Comparison of ENCODE assay signal across 13 cellular contexts in genomic region chr6:34341481-34341971, GRCh38. TPM values are rescaled to one million over a fixed set of nuclear protein-coding genes. Genes with fewer than 3 reads are reported as not detected.
A peak's percentile ranks its signal among the peaks of the same experiment; 100 is the strongest.
DNase-seq lines count a peak whose midpoint lies in the region; ATAC-seq and TF ChIP-seq lines count a peak whose summit lies in the region.
"Had no signal": no experiment of that assay in that cellular context is flagged by ENCODE, and none has a peak within 500 bp of the region (broad histone marks: within the 10 kb centered on the region; RNA-seq: fewer than 3 reads in every experiment).

No MANE protein-coding gene starts in this region.

- intact Hi-C loops in Right ventricle myocardium superior (cut with DNase I), result no loop called here

- DNase-seq in G401 (ENCODE audit: low spot score) (peak; percentile 56), Right ventricle myocardium superior (no peak), retinal pigment epithelial cell (ENCODE audit: low read depth) (peak; percentile 72), GDM1 (lab: John Stamatoyannopoulos, UW) (no peak)
- DNase-seq in stimulated activated CD4-positive, alpha-beta T cell treated with anti-CD3 and anti-CD28 coated beads, Interleukin-4, amount 100 ng/mL, for 1 hour, result no peak
- DNase-seq in stimulated activated CD4-positive, alpha-beta T cell treated with anti-CD3 and anti-CD28 coated beads, Interleukin-2, amount 100 ng/mL, for 24 hours, result no peak
- DNase-seq: activated naive CD4-positive, alpha-beta T cell treated with anti-CD3 and anti-CD28 coated beads, Interleukin-2, amount 10 ng/mL, durations not matched to agents 7 days and 5 days; H9; NCI-H1694; OCI-M1 had no signal

- ATAC-seq in Right ventricle myocardium superior (ENCODE audit: poor library complexity) (peak; percentile 52), GM18505 (IDR thresholded peaks at IDR 0.05; ENCODE audit: unreplicated experiment) (no peak)
- ATAC-seq: activated CD4-positive, CD25-positive, alpha-beta regulatory T cell treated with anti-CD3 and anti-CD28 coated beads, Interleukin-2, amount 50 U/mL, for 24 hours had no signal

- no peak overlapping the region for H3K4me3 ChIP-seq in retinal pigment epithelial cell (ENCODE audit: low read length)

- TF ChIP-seq CTCF in VCaP (conservative IDR thresholded peaks at IDR 0.05), result no peak
- TF ChIP-seq CTCF in retinal pigment epithelial cell (conservative IDR thresholded peaks at IDR 0.05; ENCODE audit: low read depth, low read length), result no peak

- TF ChIP-seq POLR2A in GM18505 (IDR thresholded peaks at IDR 0.05; ENCODE audit: borderline replicate concordance, extremely low read depth, insufficient read depth, insufficient read length), result no peak

- H3K27ac ChIP-seq in VCaP, result peak overlapping the region; percentile 45

- in situ Hi-C loops in G401 (cut with HindIII; ENCODE audit: low sequenced_read_pairs), result no loop called here

RNA-seq across cellular contexts. Expression of gene NUDT3, which starts 50.9 kb away (rescaled TPM):
- 8.1 and 10.6 TPM in 2 replicates for total RNA-seq in G401 (2014; rRNA removed; shearing (Covaris generic))
- 49.6 TPM for total RNA-seq in Right ventricle myocardium superior

Comparison
In these comparisons a context has a peak if more than half of its experiments do, and no peak if none do; other contexts are left out.
1. DNase-seq: peak in G401 (single experiment) and retinal pigment epithelial cell (single experiment); none in Right ventricle myocardium superior (single experiment), stimulated activated CD4-positive, alpha-beta T cell treated with anti-CD3 and anti-CD28 coated beads, Interleukin-4, amount 100 ng/mL, for 1 hour (single experiment), GDM1 (single experiment) and stimulated activated CD4-positive, alpha-beta T cell treated with anti-CD3 and anti-CD28 coated beads, Interleukin-2, amount 100 ng/mL, for 24 hours (0 of 2).